ENCODE assay signal across 1 cellular context in genomic region chr19:10009269-10009665, GRCh38.
TF ChIP-seq lines count a peak whose summit lies in the region.

No MANE protein-coding gene starts in this region.

TF ChIP-seq in HEK293, 187 proteins besides CTCF, POLR2A, EP300 and RAD21 (continued from another document and continues in another):
- TF ChIP-seq ZBTB11 (tag by site-specific recombination; conservative IDR thresholded peaks at IDR 0.05; ENCODE audit: low read depth) (no peak), ZNF10 (tag by site-specific recombination; IDR thresholded peaks at IDR 0.05) (no peak), ZSCAN18 (tag by site-specific recombination; IDR thresholded peaks at IDR 0.05) (no peak), ZNF280D (tag by site-specific recombination; IDR thresholded peaks at IDR 0.05) (no peak), ZNF324 (tag by site-specific recombination; IDR thresholded peaks at IDR 0.05) (no peak), ZNF768 (tag by site-specific recombination; IDR thresholded peaks at IDR 0.05) (no peak), ZBTB8A (tag by site-specific recombination; IDR thresholded peaks at IDR 0.05) (0 out of 2 replicates have a peak, but pooled peaks have one; percentile 12), ZNF658 (tag by site-specific recombination; IDR thresholded peaks at IDR 0.05) (no peak), ZNF600 (tag by site-specific recombination; IDR thresholded peaks at IDR 0.05) (no peak), TCF7L2 (IDR thresholded peaks at IDR 0.05; ENCODE audit: borderline replicate concordance, low read depth, low read length) (no peak), ZFP69B (tag by site-specific recombination; IDR thresholded peaks at IDR 0.05) (no peak), PRDM10 (tag by site-specific recombination; IDR thresholded peaks at IDR 0.05) (0 out of 2 replicates have a peak, but pooled peaks have one; percentile 21), HOXD13 (CRISPR knock-in tag; IDR thresholded peaks at IDR 0.05; ENCODE audit: borderline replicate concordance) (no peak), ZNF555 (tag by site-specific recombination; conservative IDR thresholded peaks at IDR 0.05) (no peak), ZNF114 (tag by site-specific recombination; IDR thresholded peaks at IDR 0.05) (no peak), ZNF140 (tag by site-specific recombination; IDR thresholded peaks at IDR 0.05) (no peak), ZNF221 (tag by site-specific recombination; IDR thresholded peaks at IDR 0.05; ENCODE audit: borderline replicate concordance) (no peak), SP3 (tag by site-specific recombination; IDR thresholded peaks at IDR 0.05) (no peak; the same call in none of the 2 replicates), ZNF214 (tag by site-specific recombination; IDR thresholded peaks at IDR 0.05; ENCODE audit: borderline replicate concordance) (no peak), MZF1 (tag by site-specific recombination; IDR thresholded peaks at IDR 0.05; ENCODE audit: borderline replicate concordance) (no peak), ZNF175 (tag by site-specific recombination; IDR thresholded peaks at IDR 0.05) (no peak), ZNF184 (tag by site-specific recombination; IDR thresholded peaks at IDR 0.05) (no peak), REST (tag by site-specific recombination; IDR thresholded peaks at IDR 0.05) (peak; percentile 92), ZNF692 (tag by site-specific recombination; IDR thresholded peaks at IDR 0.05) (no peak), GLI4 (tag by site-specific recombination; IDR thresholded peaks at IDR 0.05) (no peak), ZNF18 (tag by site-specific recombination; IDR thresholded peaks at IDR 0.05) (no peak), ZNF48 (tag by site-specific recombination; IDR thresholded peaks at IDR 0.05) (no peak), ATF2 (tag by site-specific recombination; IDR thresholded peaks at IDR 0.05; ENCODE audit: low read depth) (no peak), ZNF416 (tag by site-specific recombination; IDR thresholded peaks at IDR 0.05) (no peak), REPIN1 (tag by site-specific recombination; IDR thresholded peaks at IDR 0.05; ENCODE audit: low read depth) (no peak), ZNF239 (tag by site-specific recombination; IDR thresholded peaks at IDR 0.05) (no peak), ZNF660 (tag by site-specific recombination; IDR thresholded peaks at IDR 0.05) (peak; percentile 51; the same call in 1 of the 2 replicates), GLIS2 (tag by site-specific recombination; IDR thresholded peaks at IDR 0.05) (peak; percentile 76), ZNF558 (tag by site-specific recombination; IDR thresholded peaks at IDR 0.05) (no peak), ZNF610 (tag by site-specific recombination; IDR thresholded peaks at IDR 0.05; ENCODE audit: borderline replicate concordance) (no peak), ZNF146 (tag by site-specific recombination; IDR thresholded peaks at IDR 0.05) (no peak), HOXA7 (CRISPR knock-in tag; IDR thresholded peaks at IDR 0.05; ENCODE audit: borderline replicate concordance) (no peak), ZNF530 (tag by site-specific recombination; IDR thresholded peaks at IDR 0.05; ENCODE audit: low read depth) (no peak), ZNF621 (tag by site-specific recombination; IDR thresholded peaks at IDR 0.05) (no peak), KLF8 (tag by site-specific recombination; IDR thresholded peaks at IDR 0.05) (0 out of 2 replicates have a peak, but pooled peaks have one; percentile 7)
